ENCODE assay signal across 7 cellular contexts in genomic region chr22:33421859-33422258, GRCh38.
"Had no signal": no experiment of that assay in that cellular context is flagged by ENCODE, and none has a peak within 500 bp of the region (broad histone marks: within the 10 kb centered on the region; RNA-seq: fewer than 3 reads in every experiment).

No MANE protein-coding gene starts in this region.

- H3K9me3 ChIP-seq: HAP-1 had no signal

- H3K27ac ChIP-seq: GM23248 had no signal

- ATAC-seq: HCT116 had no signal

- H3K4me1 ChIP-seq: HAP-1 had no signal

- H3K36me3 ChIP-seq: HAP-1 had no signal

- H3K4me3 ChIP-seq: GM23248, HAP-1 had no signal

- DNase-seq: GM23248, GOT3, H7, HFFc6, IMR-90 had no signal
